ENCODE assay signal across 6 cellular contexts in the genomic region with DNA sequence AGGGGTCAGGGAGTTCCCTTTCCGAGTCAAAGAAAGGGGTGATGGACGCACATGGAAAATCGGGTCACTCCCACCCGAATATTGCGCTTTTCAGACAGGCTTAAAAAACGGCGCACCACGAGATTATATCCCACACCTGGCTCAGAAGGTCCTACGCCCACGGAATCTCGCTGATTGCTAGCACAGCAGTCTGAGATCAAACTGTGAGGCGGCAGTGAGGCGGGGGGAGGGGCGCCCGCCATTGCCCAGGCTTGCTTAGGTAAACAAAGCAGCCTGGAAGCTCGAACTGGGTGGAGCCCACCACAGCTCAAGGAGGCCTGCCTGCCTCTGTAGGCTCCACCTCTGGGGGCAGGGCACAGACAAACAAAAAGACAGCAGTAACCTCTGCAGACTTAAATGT. TPM values are rescaled to one million over a fixed set of nuclear protein-coding genes. Genes with fewer than 3 reads are reported as not detected.
"Had no signal": no experiment of that assay in that cellular context is flagged by ENCODE, and none has a peak within 500 bp of the region (broad histone marks: within the 10 kb centered on the region; RNA-seq: fewer than 3 reads in every experiment).

No MANE protein-coding gene starts in this region.

RNA-seq across cellular contexts. Expression of gene CHRM2, which starts 37.1 kb away (rescaled TPM):
- total RNA-seq: activated CD4-positive, alpha-beta memory T cell treated with anti-CD3 and anti-CD28 coated beads, Interleukin-2, amount 10 ng/mL, durations not matched to agents 7 days and 5 days; activated CD4-positive, alpha-beta T cell treated with anti-CD3 and anti-CD28 coated beads for 36 hours; activated CD8-positive, alpha-beta memory T cell treated with anti-CD3 and anti-CD28 coated beads for 36 hours; activated naive CD4-positive, alpha-beta T cell treated with anti-CD3 and anti-CD28 coated beads for 36 hours; activated T-helper 17 cell treated with anti-CD3 and anti-CD28 coated beads, Interleukin-2, amount 50 U/mL, for 72 hours; astrocyte had no signal
